ENCODE assay signal across 8 cellular contexts in genomic region chr2:239326831-239327535, GRCh38.
A peak's percentile ranks its signal among the peaks of the same experiment; 100 is the strongest.
DNase-seq lines count a peak whose midpoint lies in the region; ATAC-seq and TF ChIP-seq lines count a peak whose summit lies in the region.

No MANE protein-coding gene starts in this region.

- no peaks in the 10 kb centered on the region for H3K9me3 ChIP-seq in Loucy (ENCODE audit: insufficient read depth, low read depth, low read length)
- H3K9me3 ChIP-seq in lower lobe of right lung = no peaks in the 10 kb centered on the region

- H3K4me1 ChIP-seq in Loucy (ENCODE audit: insufficient read depth, low read length, poor library complexity, severe bottlenecking) (peaks cover 94% of the 10 kb centered on the region), lower lobe of right lung (peaks cover 20% of the 10 kb centered on the region)

- no peak overlapping the region for H2AFZ ChIP-seq in Loucy (ENCODE audit: low read length)

- peak overlapping the region; percentile 65 for H3K9ac ChIP-seq in Loucy (ENCODE audit: low read depth, low read length, poor library complexity, severe bottlenecking)

- peaks cover 78% of the 10 kb centered on the region for H3K79me2 ChIP-seq in Loucy (ENCODE audit: insufficient read depth, low read length)

- no peaks in the 10 kb centered on the region for H3K27me3 ChIP-seq in Loucy (ENCODE audit: insufficient read depth, low read length, poor library complexity, severe bottlenecking)
- H3K27me3 ChIP-seq in layer of hippocampus (ENCODE audit: control insufficient read depth, insufficient read depth, low read length) = no peaks in the 10 kb centered on the region
- no peaks in the 10 kb centered on the region for H3K27me3 ChIP-seq in lower lobe of right lung (ENCODE audit: low read depth)

- no peaks in the 10 kb centered on the region for H3K9me2 ChIP-seq in Loucy (replicated peaks; ENCODE audit: low read depth, low read length)

- TF ChIP-seq CTCF in Loucy (conservative IDR thresholded peaks at IDR 0.05; ENCODE audit: low read length) = no peak
- TF ChIP-seq CTCF in lower lobe of right lung (IDR thresholded peaks at IDR 0.05) = no peak

- H3K36me3 ChIP-seq in Loucy (ENCODE audit: insufficient read depth, low read length) = no peaks in the 10 kb centered on the region
- no peaks in the 10 kb centered on the region for H3K36me3 ChIP-seq in lower lobe of right lung

- H4K20me1 ChIP-seq in Loucy (ENCODE audit: insufficient read depth, low read length, poor library complexity, severe bottlenecking) = no peaks in the 10 kb centered on the region

- H3K27ac ChIP-seq in layer of hippocampus (ENCODE audit: low read depth, low read length) = peak overlapping the region; percentile 43
- H3K27ac ChIP-seq in lower lobe of right lung = no peak overlapping the region

- intact Hi-C loops in lower lobe of right lung (cut with DNase I) = no loop called here

- ATAC-seq in GM19438 (IDR thresholded peaks at IDR 0.05; ENCODE audit: low read depth, unreplicated experiment) (peak; percentile 68), lower lobe of right lung (no peak)

- peak overlapping the region; percentile 78 for H3K4me2 ChIP-seq in Loucy (ENCODE audit: low read depth, low read length, poor library complexity, severe bottlenecking)

- peaks cover 6% of the 10 kb centered on the region; the same call in 1 of the 2 replicates for H3F3A ChIP-seq in Loucy (ENCODE audit: low read depth)

- DNase-seq in activated T-helper 1 cell treated with Interleukin-2 at 50 U/mL for 16 hours (ENCODE audit: low read depth) (peak; percentile 51), NCI-H1105 treated with DMSO at 0.1 percent for 48 hours (lab: John Stamatoyannopoulos, UW) (no peak), superior temporal gyrus (ENCODE audit: extremely low spot score) (no peak), lower lobe of right lung (no peak)
- peak; percentile 78 for DNase-seq in stimulated activated CD8-positive, alpha-beta memory T cell treated with anti-CD3 and anti-CD28 coated beads, Interleukin-4, amount 100 ng/mL, for 48 hours

- peak overlapping the region; percentile 52 for H3K4me3 ChIP-seq in Loucy (ENCODE audit: low read length, poor library complexity, severe bottlenecking)
- H3K4me3 ChIP-seq in lower lobe of right lung = no peak overlapping the region

Comparison
In these comparisons a context has a peak if more than half of its experiments do, and no peak if none do; other contexts are left out.
1. DNase-seq: peak in activated T-helper 1 cell treated with Interleukin-2 at 50 U/mL for 16 hours (single experiment) and stimulated activated CD8-positive, alpha-beta memory T cell treated with anti-CD3 and anti-CD28 coated beads, Interleukin-4, amount 100 ng/mL, for 48 hours (single experiment); none in NCI-H1105 treated with DMSO at 0.1 percent for 48 hours (single experiment), superior temporal gyrus (single experiment) and lower lobe of right lung (single experiment).